1 cellular context compared by ENCODE assay signal in the genomic region with DNA sequence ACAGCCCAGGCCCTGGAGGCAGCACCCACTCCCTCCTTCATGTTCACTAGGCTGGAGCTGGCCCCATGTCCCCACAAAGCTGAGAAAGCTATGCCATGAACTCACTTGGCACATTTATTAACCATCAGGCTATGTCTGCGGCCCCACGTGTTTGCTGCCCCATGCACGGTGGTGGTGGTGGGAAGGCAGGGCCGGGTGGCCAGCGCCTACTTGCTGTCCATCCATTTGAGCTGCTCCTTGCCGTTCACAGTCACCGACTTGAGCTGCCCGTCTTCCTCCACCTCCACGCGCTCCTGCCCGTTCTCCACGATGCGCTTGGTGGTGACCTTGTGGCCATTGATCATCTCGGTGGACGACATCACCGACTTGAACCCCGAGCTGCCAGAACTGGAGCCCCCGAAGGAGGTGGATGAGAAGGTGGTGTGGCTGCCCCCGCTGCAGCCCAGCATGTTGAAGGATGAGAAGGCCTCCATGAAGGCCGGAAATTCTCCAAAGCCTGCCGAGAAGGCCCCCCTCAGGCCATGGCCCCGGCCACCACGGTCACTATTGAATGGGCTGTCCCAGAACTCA.
TF ChIP-seq lines count a peak whose summit lies in the region.

No MANE protein-coding gene starts in this region.

TF ChIP-seq in H1, 55 proteins besides CTCF, POLR2A, EP300 and RAD21:
- TF ChIP-seq RXRA (IDR thresholded peaks at IDR 0.05; ENCODE audit: insufficient read depth, low read depth, low read length): no peak
- TF ChIP-seq, protein P1, sequence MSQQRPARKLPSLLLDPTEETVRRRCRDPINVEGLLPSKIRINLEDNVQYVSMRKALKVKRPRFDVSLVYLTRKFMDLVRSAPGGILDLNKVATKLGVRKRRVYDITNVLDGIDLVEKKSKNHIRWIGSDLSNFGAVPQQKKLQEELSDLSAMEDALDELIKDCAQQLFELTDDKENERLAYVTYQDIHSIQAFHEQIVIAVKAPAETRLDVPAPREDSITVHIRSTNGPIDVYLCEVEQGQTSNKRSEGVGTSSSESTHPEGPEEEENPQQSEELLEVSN (IDR thresholded peaks at IDR 0.05): no peak
